ENCODE assay signal across 18 cellular contexts in the genomic region with DNA sequence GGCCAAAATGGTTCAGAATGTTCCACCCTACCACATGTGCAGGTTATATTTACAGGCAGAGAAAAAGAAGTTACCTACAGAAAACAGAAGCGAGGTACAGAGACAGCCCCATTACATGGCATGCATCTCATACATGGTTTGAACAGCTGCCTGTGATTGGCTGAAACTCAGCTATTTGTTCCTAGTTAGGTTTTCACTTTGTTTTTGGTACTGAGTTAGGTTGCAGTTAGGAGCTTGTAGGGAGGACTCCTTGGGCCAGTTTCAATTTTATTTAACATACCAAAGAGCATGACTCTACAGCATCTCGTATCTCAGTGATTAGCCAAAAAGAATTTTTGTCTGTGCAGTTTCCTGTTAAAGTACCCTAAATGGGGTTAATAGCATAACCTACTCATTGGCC.
A peak's percentile ranks its signal among the peaks of the same experiment; 100 is the strongest.
DNase-seq lines count a peak whose midpoint lies in the region; ATAC-seq and TF ChIP-seq lines count a peak whose summit lies in the region.
"Had no signal": no experiment of that assay in that cellular context is flagged by ENCODE, and none has a peak within 500 bp of the region (broad histone marks: within the 10 kb centered on the region; RNA-seq: fewer than 3 reads in every experiment).

No MANE protein-coding gene starts in this region.

- H2AFZ ChIP-seq in OCI-LY3 (ENCODE audit: low read depth, low read length), result no peak overlapping the region
- H2AFZ ChIP-seq in smooth muscle cell (ENCODE audit: low read depth), result no peak overlapping the region

- H3K4me2 ChIP-seq in OCI-LY3 (ENCODE audit: low read length), result peak overlapping the region; percentile 74
- peak overlapping the region; percentile 29 for H3K4me2 ChIP-seq in smooth muscle cell
- H3K4me2 ChIP-seq: BLaER1 treated with 17β-estradiol and CSF1 and Interleukin-3, amounts not matched to agents 10 nM and 100 nM had no signal

- H3K4me3 ChIP-seq in OCI-LY3 (ENCODE audit: low read length) (peak overlapping the region; percentile 54), fibroblast of the aortic adventitia (ENCODE audit: low read depth, low read length) (no peak overlapping the region), smooth muscle cell (no peak overlapping the region), vagina (no peak overlapping the region), Peyer's patch (no peak overlapping the region)
- H3K4me3 ChIP-seq: BLaER1 treated with 17β-estradiol and CSF1 and Interleukin-3, amounts not matched to agents 10 nM and 100 nM; heart left ventricle; upper lobe of right lung had no signal

- H3K9ac ChIP-seq in OCI-LY3 (ENCODE audit: low read length), result peak overlapping the region; percentile 14; the same call in 1 of the 2 replicates
- H3K9ac ChIP-seq in smooth muscle cell (ENCODE audit: low read depth), result no peak overlapping the region
- H3K9ac ChIP-seq: BLaER1 treated with 17β-estradiol and CSF1 and Interleukin-3, amounts not matched to agents 10 nM and 100 nM had no signal

- H3K9me3 ChIP-seq in OCI-LY3 (ENCODE audit: insufficient read depth, low read length) (no peaks in the 10 kb centered on the region), smooth muscle cell (replicated peaks; ENCODE audit: low read depth) (no peaks in the 10 kb centered on the region), vagina (no peaks in the 10 kb centered on the region), Peyer's patch (no peaks in the 10 kb centered on the region)
- H3K9me3 ChIP-seq: heart left ventricle, upper lobe of right lung had no signal

- ATAC-seq in foreskin keratinocyte, result no peak
- ATAC-seq: natural killer cell; stimulated activated naive CD8-positive, alpha-beta T cell treated with anti-CD3 and anti-CD28 coated beads, Interleukin-15, amount 100 ng/mL, for 72 hours; upper lobe of right lung had no signal

- no peaks in the 10 kb centered on the region for H3K27me3 ChIP-seq in OCI-LY3 (ENCODE audit: low read depth, low read length)
- H3K27me3 ChIP-seq in smooth muscle cell (ENCODE audit: low read depth), result no peaks in the 10 kb centered on the region
- H3K27me3 ChIP-seq in vagina, result no peaks in the 10 kb centered on the region
- H3K27me3 ChIP-seq in Peyer's patch, result no peaks in the 10 kb centered on the region
- no peaks in the 10 kb centered on the region for H3K27me3 ChIP-seq in foreskin keratinocyte
- H3K27me3 ChIP-seq: BLaER1 treated with 17β-estradiol and CSF1 and Interleukin-3, amounts not matched to agents 10 nM and 100 nM; heart left ventricle; upper lobe of right lung had no signal

- DNase-seq in HCEC 1CT (peak; percentile 30), fibroblast of the aortic adventitia (ENCODE audit: low read depth) (peak; percentile 66), smooth muscle cell (lab: John Stamatoyannopoulos, UW; ENCODE audit: unreplicated experiment) (no peak), vagina (ENCODE audit: extremely low spot score in 2 of 2) (no peak), Peyer's patch (no peak), foreskin keratinocyte (no peak)
- DNase-seq in activated CD4-positive, alpha-beta T cell treated with anti-CD3 and anti-CD28 coated beads, Interleukin-2, amount 50 U/mL, for 48 hours, result no peak
- DNase-seq: activated CD4-positive, alpha-beta memory T cell treated with anti-CD3 and anti-CD28 coated beads for 36 hours; DMS 273 treated with DMSO at 0.1 percent for 48 hours; heart left ventricle; MV-4-11; natural killer cell; NCI-H187 treated with DMSO at 0.1 percent for 48 hours; NCI-H446 treated with DMSO at 0.1 percent for 48 hours; stimulated activated naive CD8-positive, alpha-beta T cell treated with anti-CD3 and anti-CD28 coated beads, Interleukin-15, amount 100 ng/mL, for 72 hours; upper lobe of right lung had no signal

- H3K36me3 ChIP-seq in OCI-LY3 (replicated peaks; ENCODE audit: low read depth, low read length) (peaks cover 2% of the 10 kb centered on the region), smooth muscle cell (ENCODE audit: low read depth) (no peaks in the 10 kb centered on the region), vagina (no peaks in the 10 kb centered on the region), Peyer's patch (no peaks in the 10 kb centered on the region)
- H3K36me3 ChIP-seq: BLaER1 treated with 17β-estradiol and CSF1 and Interleukin-3, amounts not matched to agents 10 nM and 100 nM; upper lobe of right lung had no signal

- 70% methylated on average over 2 of the region's 2 CpGs for WGBS in smooth muscle cell (ENCODE audit: low lambda C conversion rate)

- H4K20me1 ChIP-seq in OCI-LY3 (ENCODE audit: insufficient read depth, low read length), result no peaks in the 10 kb centered on the region
- no peaks in the 10 kb centered on the region for H4K20me1 ChIP-seq in smooth muscle cell (ENCODE audit: low read depth)
- H4K20me1 ChIP-seq: BLaER1 treated with 17β-estradiol and CSF1 and Interleukin-3, amounts not matched to agents 10 nM and 100 nM had no signal

- H3K4me1 ChIP-seq in OCI-LY3 (ENCODE audit: low read length) (peaks cover 27% of the 10 kb centered on the region), smooth muscle cell (ENCODE audit: low read depth) (peaks cover 3% of the 10 kb centered on the region), vagina (peaks cover 16% of the 10 kb centered on the region), Peyer's patch (no peaks in the 10 kb centered on the region), foreskin keratinocyte (no peaks in the 10 kb centered on the region)
- H3K4me1 ChIP-seq: BLaER1 treated with 17β-estradiol and CSF1 and Interleukin-3, amounts not matched to agents 10 nM and 100 nM had no signal

- TF ChIP-seq CTCF in OCI-LY3 (IDR thresholded peaks at IDR 0.05; ENCODE audit: low read depth, low read length) (no peak), fibroblast of the aortic adventitia (IDR thresholded peaks at IDR 0.05; ENCODE audit: insufficient read depth, low read length) (no peak), smooth muscle cell (IDR thresholded peaks at IDR 0.05; ENCODE audit: borderline replicate concordance, insufficient read depth, poor library complexity, severe bottlenecking) (no peak), vagina (IDR thresholded peaks at IDR 0.05) (no peak), Peyer's patch (IDR thresholded peaks at IDR 0.05) (no peak), foreskin keratinocyte (conservative IDR thresholded peaks at IDR 0.05) (no peak)

- TF ChIP-seq POLR2A in vagina (IDR thresholded peaks at IDR 0.05) (no peak), Peyer's patch (IDR thresholded peaks at IDR 0.05) (no peak)

- intact Hi-C loops in vagina (cut with DNase I), result no loop called here

- no peaks in the 10 kb centered on the region for H3F3A ChIP-seq in smooth muscle cell (ENCODE audit: low read depth)

- H3K79me2 ChIP-seq in OCI-LY3 (ENCODE audit: low read length) (no peaks in the 10 kb centered on the region), smooth muscle cell (ENCODE audit: low read depth) (no peaks in the 10 kb centered on the region)

- H3K27ac ChIP-seq in OCI-LY3 (ENCODE audit: low read length) (peak overlapping the region; percentile 74), smooth muscle cell (ENCODE audit: low read depth) (peak overlapping the region; percentile 45), vagina (no peak overlapping the region), Peyer's patch (no peak overlapping the region), foreskin keratinocyte (no peak overlapping the region)
- H3K27ac ChIP-seq: BLaER1 treated with 17β-estradiol and CSF1 and Interleukin-3, amounts not matched to agents 10 nM and 100 nM; heart left ventricle; upper lobe of right lung had no signal

Comparison
In these comparisons a context has a peak if more than half of its experiments do, and no peak if none do; other contexts are left out.
1. DNase-seq: peak in HCEC 1CT (single experiment) and fibroblast of the aortic adventitia (single experiment); none in smooth muscle cell (single experiment), activated CD4-positive, alpha-beta T cell treated with anti-CD3 and anti-CD28 coated beads, Interleukin-2, amount 50 U/mL, for 48 hours (0 of 2), vagina (0 of 2), Peyer's patch (0 of 3) and foreskin keratinocyte (0 of 2).
2. H3K27ac ChIP-seq: peak in OCI-LY3 (single experiment) and smooth muscle cell (single experiment); none in vagina (single experiment), Peyer's patch (0 of 4) and foreskin keratinocyte (single experiment).